Comparison of ENCODE assay signal across 25 cellular contexts in genomic region chr6:100194535-100194934, GRCh38.
DNase-seq lines count a peak whose midpoint lies in the region; ATAC-seq, FAIRE-seq and TF ChIP-seq lines count a peak whose summit lies in the region.
"Had no signal": no experiment of that assay in that cellular context is flagged by ENCODE, and none has a peak within 500 bp of the region (broad histone marks: within the 10 kb centered on the region; RNA-seq: fewer than 3 reads in every experiment).

No MANE protein-coding gene starts in this region.

- no peaks in the 10 kb centered on the region for H3K9me3 ChIP-seq in SK-N-SH
- H3K9me3 ChIP-seq in H1 (ENCODE audit: insufficient read depth in 2 of 2, low read depth in 1 of 2, low read length in 1 of 2), result 0 out of 4 replicates have a peak, but pooled peaks cover 0 to 2% of the 10 kb centered on the region in 2 experiments
- H3K9me3 ChIP-seq in aorta (ENCODE audit: control insufficient read depth, low read length), result no peaks in the 10 kb centered on the region
- no peaks in the 10 kb centered on the region for H3K9me3 ChIP-seq in psoas muscle
- H3K9me3 ChIP-seq: SJSA1 had no signal

- H3K36me3 ChIP-seq in SK-N-SH (replicated peaks in 1 of 2; ENCODE audit: control insufficient read depth in 1 of 2, insufficient read depth in 2 of 2, low read length in 1 of 2), result no peaks in the 10 kb centered on the region
- no peaks in the 10 kb centered on the region for H3K36me3 ChIP-seq in H1 (ENCODE audit: control insufficient read depth in 2 of 4, insufficient read depth in 4 of 4, low read length in 3 of 4)
- H3K36me3 ChIP-seq in aorta (ENCODE audit: control insufficient read depth in 1 of 2, insufficient read depth in 2 of 2, low read length in 1 of 2), result no peaks in the 10 kb centered on the region
- H3K36me3 ChIP-seq in psoas muscle (ENCODE audit: insufficient read depth in 1 of 2, low read depth in 1 of 2), result no peaks in the 10 kb centered on the region
- H3K36me3 ChIP-seq: SJSA1 had no signal

- TF ChIP-seq CTCF in SK-N-SH (IDR thresholded peaks at IDR 0.05) (no peak), H1 (IDR thresholded peaks at IDR 0.05; ENCODE audit: control extremely low read depth in 1 of 3, insufficient read depth in 1 of 3, low read depth in 1 of 3, low read length in 3 of 3) (no peak), psoas muscle (IDR thresholded peaks at IDR 0.05) (no peak)

- TF ChIP-seq EP300 in SK-N-SH (IDR thresholded peaks at IDR 0.05; ENCODE audit: borderline replicate concordance in 1 of 2, low read depth in 1 of 2, low read length in 1 of 2) (no peak), H1 (IDR thresholded peaks at IDR 0.05; ENCODE audit: borderline replicate concordance in 1 of 2, low read depth in 2 of 2, low read length in 2 of 2) (no peak)

- H4K91ac ChIP-seq in H1 (replicated peaks; ENCODE audit: insufficient read length, low read length), result no peak overlapping the region

- H4K20me1 ChIP-seq in SK-N-SH (ENCODE audit: insufficient read depth) (no peaks in the 10 kb centered on the region), H1 (replicated peaks in 1 of 2; ENCODE audit: control insufficient read depth in 1 of 2, insufficient read depth in 2 of 2, low read length in 2 of 2) (no peaks in the 10 kb centered on the region)

- H3K4ac ChIP-seq in H1 (replicated peaks; ENCODE audit: insufficient read length, low read depth, low read length), result no peak overlapping the region

- peak; percentile 19 for FAIRE-seq in H1 (lab: Jason Lieb, UNC)
- FAIRE-seq: RCC 7860 had no signal

- no peaks in the 10 kb centered on the region for H3K23me2 ChIP-seq in H1 (ENCODE audit: low read depth, low read length)

- H3K14ac ChIP-seq in H1 (ENCODE audit: insufficient read length), result no peak overlapping the region

- CTCF ChIA-PET in SK-N-SH (lab: Yijun Ruan, JAX) (no interaction called here), H1 (lab: Charles Lee; ENCODE audit: partially characterized antibody) (interaction anchor here (0.6 to 3.2 kb wide), 2 partner anchors 17 to 536 kb away, joined by 3 to 10 read pairs; no protein-coding TSS in a partner anchor)

- peak overlapping the region; percentile 49; the same call in 1 of the 2 replicates for H2AFZ ChIP-seq in SK-N-SH (ENCODE audit: low read depth)
- H2AFZ ChIP-seq in H1 (ENCODE audit: low read length), result no peak overlapping the region
- H2AFZ ChIP-seq: GM23338 had no signal

- no peak overlapping the region for H2BK5ac ChIP-seq in H1 (ENCODE audit: low read depth, low read length)

- H3K56ac ChIP-seq in H1 (replicated peaks; ENCODE audit: insufficient read length, low read depth, low read length), result no peak overlapping the region

- H2BK20ac ChIP-seq in H1 (ENCODE audit: low read length), result no peak overlapping the region

- H3F3A ChIP-seq in SK-N-SH (replicated peaks; ENCODE audit: insufficient read depth), result no peaks in the 10 kb centered on the region

- H3K4me1 ChIP-seq in SK-N-SH (ENCODE audit: control insufficient read depth in 1 of 2, insufficient read depth in 2 of 2, low read depth in 1 of 2, low read length in 1 of 2) (no peaks in the 10 kb centered on the region), H1 (replicated peaks in 1 of 4; ENCODE audit: control insufficient read depth in 3 of 4, insufficient read depth in 4 of 4, low read length in 3 of 4) (peaks cover 0 to 5% (median 0%) of the 10 kb centered on the region in 4 experiments; a peak in 2 of 7 replicates), aorta (ENCODE audit: control insufficient read depth in 1 of 2, insufficient read depth in 2 of 2, low read length in 2 of 2) (no peaks in the 10 kb centered on the region), psoas muscle (no peaks in the 10 kb centered on the region)
- H3K4me1 ChIP-seq: SJSA1 had no signal

- DNase-seq in SK-N-SH (no peak), H1 (ENCODE audit: low read depth in 1 of 2, low spot score in 2 of 2) (no peak), fibroblast of the conjunctiva (ENCODE audit: low read depth) (peak; percentile 37), aorta (no peak), GDM1 (lab: John Stamatoyannopoulos, UW) (no peak), posterior vena cava (ENCODE audit: low spot score) (no peak), psoas muscle (no peak)
- DNase-seq: Calu3; CD8-positive, alpha-beta memory T cell; DMS153; HCEC 1CT; NCI-H1105; NCI-H146; NCI-H2081 treated with DMSO at 0.1 percent for 48 hours; NCI-H2171 treated with DMSO at 0.1 percent for 48 hours; NCI-H446; NCI-H526; OCI-M1 had no signal

- no peak overlapping the region for H2AK5ac ChIP-seq in H1 (ENCODE audit: low read depth, low read length)

- no peak overlapping the region for H4K8ac ChIP-seq in H1 (ENCODE audit: extremely low read depth, insufficient read depth, low read length)

- no peak for TF ChIP-seq POLR2A in H1 (IDR thresholded peaks at IDR 0.05; ENCODE audit: control extremely low read depth in 1 of 2, low read depth in 2 of 2, low read length in 2 of 2)

- no peak overlapping the region for H3K23ac ChIP-seq in H1 (ENCODE audit: insufficient read length)

- no peak overlapping the region for H3K9ac ChIP-seq in SK-N-SH
- H3K9ac ChIP-seq in H1 (replicated peaks in 1 of 4; ENCODE audit: extremely low read depth in 1 of 4, low read depth in 3 of 4, low read length in 3 of 4), result no peak overlapping the region

- ATAC-seq in SK-N-SH treated with all-trans-retinoic acid at 6 μM for 48 hours (no peak), aorta (ENCODE audit: low FRiP score) (no peak), psoas muscle (no peak)
- ATAC-seq: GM23338, Right ventricle myocardium inferior had no signal

- H3K4me2 ChIP-seq in SK-N-SH, result no peak overlapping the region
- H3K4me2 ChIP-seq in H1 (ENCODE audit: insufficient read depth in 1 of 2, low read depth in 2 of 2, low read length in 2 of 2), result no peak overlapping the region
- H3K4me2 ChIP-seq: GM23338 had no signal

- no peaks in the 10 kb centered on the region for H3K79me1 ChIP-seq in H1 (ENCODE audit: low read depth, low read length)

- 42% methylated on average over 3 of the region's 3 CpGs for WGBS in SK-N-SH (ENCODE audit: low lambda C conversion rate)
- 86% methylated on average over 3 of the region's 3 CpGs; no CpG with 5 or more reads in 1 of the 2 experiments for WGBS in H1 (ENCODE audit: extremely low coverage in 1 of 2, insufficient coverage in 1 of 2, insufficient read length in 1 of 2, insufficient replicate concordance in 2 of 2, low coverage in 1 of 2, low lambda C conversion rate in 2 of 2, missing lambda C conversion rate in 1 of 2), 2 experiments
- 59 to 66% methylated on average over 3 of the region's 3 CpGs for WGBS in aorta, 2 donors
- 38 to 52% (median 42%) methylated on average over 3 of the region's 3 CpGs for WGBS in psoas muscle, 3 donors

- no peaks in the 10 kb centered on the region for H3K9me2 ChIP-seq in SK-N-SH

- H2BK15ac ChIP-seq in H1 (ENCODE audit: low read length), result no peak overlapping the region

- TF ChIP-seq RAD21 in SK-N-SH (IDR thresholded peaks at IDR 0.05; ENCODE audit: low read length) (no peak), H1 (IDR thresholded peaks at IDR 0.05 in 1 of 2, conservative IDR thresholded peaks at IDR 0.05 in 1 of 2; ENCODE audit: low read depth in 2 of 2, low read length in 2 of 2) (no peak)

- H2BK12ac ChIP-seq in H1 (ENCODE audit: low read depth, low read length), result no peak overlapping the region

- H3K27me3 ChIP-seq in SK-N-SH (ENCODE audit: insufficient read depth) (no peaks in the 10 kb centered on the region), H1 (replicated peaks in 1 of 4; ENCODE audit: control insufficient read depth in 3 of 4, extremely low read depth in 1 of 4, insufficient read depth in 3 of 4, low read length in 3 of 4) (no peaks in the 10 kb centered on the region), aorta (ENCODE audit: control insufficient read depth in 1 of 2, insufficient read depth in 2 of 2, low read length in 1 of 2) (no peaks in the 10 kb centered on the region), psoas muscle (ENCODE audit: insufficient read depth in 3 of 3, low read length in 2 of 3) (peaks cover 0 to 1% (median 0%) of the 10 kb centered on the region in 3 donors)
- H3K27me3 ChIP-seq: SJSA1 had no signal

- H3K4me3 ChIP-seq in SK-N-SH (ENCODE audit: low read depth in 2 of 2, low read length in 1 of 2) (no peak overlapping the region), H1 (ENCODE audit: extremely low read depth in 1 of 4, insufficient read depth in 2 of 4, low read depth in 3 of 4, low read length in 4 of 4) (no peak overlapping the region), aorta (ENCODE audit: low read length in 2 of 2) (no peak overlapping the region), psoas muscle (no peak overlapping the region)
- H3K4me3 ChIP-seq: GM23338, SJSA1 had no signal

- no peak overlapping the region for H3K18ac ChIP-seq in H1 (ENCODE audit: extremely low read depth, low read length)

- POLR2A ChIA-PET in SK-N-SH (lab: Yijun Ruan, JAX) (no interaction called here), H1 (lab: Charles Lee; ENCODE audit: partially characterized antibody) (interaction anchor here (1.4 kb wide), 1 partner anchor 20 kb away, joined by 6 read pairs; no protein-coding TSS in a partner anchor)

- H3K27ac ChIP-seq in SK-N-SH (ENCODE audit: low read depth in 2 of 2, low read length in 1 of 2) (no peak overlapping the region), H1 (ENCODE audit: low read depth, low read length) (no peak overlapping the region), aorta (ENCODE audit: low read depth in 1 of 2, low read length in 2 of 2) (no peak overlapping the region), psoas muscle (no peak overlapping the region)
- H3K27ac ChIP-seq: 22Rv1, C4-2B, SJSA1 had no signal

- H4K5ac ChIP-seq in H1 (ENCODE audit: insufficient read length, low read depth, low read length), result no peak overlapping the region

- no peak overlapping the region for H2BK120ac ChIP-seq in H1 (replicated peaks; ENCODE audit: low read depth, low read length)

- H3K79me2 ChIP-seq in SK-N-SH (ENCODE audit: insufficient read depth), result no peaks in the 10 kb centered on the region
- no peaks in the 10 kb centered on the region for H3K79me2 ChIP-seq in H1 (ENCODE audit: control insufficient read depth in 1 of 2, insufficient read depth in 2 of 2, low read length in 2 of 2)

- intact Hi-C loops in aorta (cut with DNase I) (no loop called here), posterior vena cava (cut with DNase I) (no loop called here), psoas muscle (cut with DNase I) (no loop called here)

TF ChIP-seq in SK-N-SH, 30 proteins besides CTCF, POLR2A, EP300 and RAD21 (continues in another document):
- no peak for TF ChIP-seq CHD2 (IDR thresholded peaks at IDR 0.05; ENCODE audit: low read length, partially characterized antibody)
- no peak for TF ChIP-seq GATA2 (CRISPR knock-in tag; IDR thresholded peaks at IDR 0.05)
- no peak for TF ChIP-seq TAF1 (IDR thresholded peaks at IDR 0.05; ENCODE audit: borderline replicate concordance, low read depth, low read length)

TF ChIP-seq in SK-N-SH treated with all-trans-retinoic acid at 6 μM for 48 hours, 23 proteins besides CTCF, POLR2A, EP300 and RAD21 (continues in another document):
- TF ChIP-seq BACH2 (CRISPR knock-in tag; IDR thresholded peaks at IDR 0.05; ENCODE audit: borderline replicate concordance), result no peak

TF ChIP-seq in H1, 55 proteins besides CTCF, POLR2A, EP300 and RAD21 (continues in another document):
- TF ChIP-seq NANOG (IDR thresholded peaks at IDR 0.05; ENCODE audit: insufficient read depth, low read depth, low read length, poor library complexity, severe bottlenecking) (no peak), RNF2 (IDR thresholded peaks at IDR 0.05; ENCODE audit: borderline replicate concordance, low read depth, low read length, missing control alignments, poor library complexity, severe bottlenecking) (no peak), SIRT6 (IDR thresholded peaks at IDR 0.05; ENCODE audit: low read length) (no peak)
